Comparison of ENCODE assay signal across 15 cellular contexts in the genomic region with DNA sequence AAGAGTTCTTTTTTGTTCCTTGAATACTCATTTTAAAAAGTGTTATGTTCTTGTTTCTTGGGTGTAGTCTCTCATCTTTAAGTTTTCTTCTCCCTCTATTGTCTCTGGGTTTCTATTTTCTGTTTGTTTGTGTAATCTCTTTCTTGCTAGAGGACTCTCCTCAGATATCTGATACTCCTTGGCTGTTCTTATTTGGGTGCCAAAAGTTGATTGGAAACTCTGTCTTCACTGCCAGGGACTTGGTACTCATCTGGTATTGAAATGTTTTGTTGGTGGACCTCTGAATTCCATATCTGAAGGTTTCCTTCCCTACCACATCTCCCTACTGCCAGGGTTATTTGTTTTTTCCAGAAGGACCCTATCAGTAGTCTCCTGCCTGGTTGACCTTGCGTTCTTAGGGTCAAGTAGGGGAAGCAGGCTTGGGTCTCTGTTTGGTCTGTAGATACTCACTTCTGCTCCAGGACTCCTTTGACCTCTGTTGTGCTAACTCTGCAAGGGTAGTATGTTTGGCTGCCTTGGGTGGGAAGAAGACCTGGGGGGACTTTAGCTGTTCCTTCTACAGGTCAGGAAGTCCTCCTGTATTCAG. TPM values are rescaled to one million over a fixed set of nuclear protein-coding genes. Genes with fewer than 3 reads are reported as not detected.
A peak's percentile ranks its signal among the peaks of the same experiment; 100 is the strongest.
DNase-seq lines count a peak whose midpoint lies in the region; ATAC-seq and TF ChIP-seq lines count a peak whose summit lies in the region.
"Had no signal": no experiment of that assay in that cellular context is flagged by ENCODE, and none has a peak within 500 bp of the region (broad histone marks: within the 10 kb centered on the region; RNA-seq: fewer than 3 reads in every experiment).

No MANE protein-coding gene starts in this region.

- no peak overlapping the region for H3K4me2 ChIP-seq in trophoblast cell (ENCODE audit: low read length)
- H3K4me2 ChIP-seq: GM23338 had no signal

- no peak overlapping the region for H3K4me3 ChIP-seq in Caco-2 (ENCODE audit: low read depth, low read length)
- no peak overlapping the region for H3K4me3 ChIP-seq in trophoblast cell (ENCODE audit: low read depth, low read length)
- H3K4me3 ChIP-seq: GM23338, MG63 had no signal

- no peak overlapping the region for H2BK120ac ChIP-seq in trophoblast cell (ENCODE audit: insufficient read depth, low read length, poor library complexity)

- no peak overlapping the region for H3K4me3 Mint-ChIP-seq in activated CD8-positive, alpha-beta T cell treated with anti-CD3 and anti-CD28 coated beads, Interleukin-2, amount 10 ng/mL, durations not matched to agents 7 days and 5 days
- H3K4me3 Mint-ChIP-seq in activated CD8-positive, alpha-beta T cell treated with anti-CD3 and anti-CD28 coated beads for 36 hours: no peak overlapping the region
- H3K4me3 Mint-ChIP-seq in Caco-2 (ENCODE audit: unreplicated experiment): no peak overlapping the region
- no peak overlapping the region for H3K4me3 Mint-ChIP-seq in activated T-helper 2 cell treated with anti-CD3 and anti-CD28 coated beads, Interferon-gamma antibody, Interleukin-2, Interleukin-4, amounts not matched to agents 10 μg/mL and 5 μg/mL and 100 μg/mL, durations not matched to agents 14 hours and 24 hours and 36 hours (ENCODE audit: low read depth)
- H3K4me3 Mint-ChIP-seq: CD4-positive, alpha-beta T cell; GM23338 had no signal

- peak overlapping the region; percentile 20 for H3K18ac ChIP-seq in trophoblast cell (ENCODE audit: low read length)

- CTCF ChIA-PET in activated CD8-positive, alpha-beta T cell treated with anti-CD3 and anti-CD28 coated beads, Interleukin-2, amount 10 ng/mL, durations not matched to agents 7 days and 5 days (lab: Charles Lee): interaction anchor here (0.7 to 3.6 kb wide), 4 partner anchors 9 to 165 kb away, joined by 3 to 45 read pairs (median 5); no protein-coding TSS in a partner anchor
- CTCF ChIA-PET in activated CD8-positive, alpha-beta T cell treated with anti-CD3 and anti-CD28 coated beads for 36 hours (lab: Charles Lee): no interaction called here
- CTCF ChIA-PET in Caco-2 (lab: Charles Lee): no interaction called here

- H3K4me1 ChIP-seq in Caco-2 (peaks cover 64% of the 10 kb centered on the region), trophoblast cell (ENCODE audit: control insufficient read depth in 1 of 2, insufficient read depth in 2 of 2, low read length in 2 of 2) (peaks cover 39 to 42% of the 10 kb centered on the region in 2 experiments)

- peak overlapping the region; percentile 5 for H3K4ac ChIP-seq in trophoblast cell (ENCODE audit: low read depth, low read length)

- no peaks in the 10 kb centered on the region for H3K36me3 ChIP-seq in Caco-2 (ENCODE audit: control insufficient read depth, insufficient read depth, low read length)
- H3K36me3 ChIP-seq in trophoblast cell (ENCODE audit: control insufficient read depth in 1 of 2, insufficient read depth in 2 of 2, low read length in 2 of 2): peaks cover 0 to 1% of the 10 kb centered on the region in 2 experiments

- H3K14ac ChIP-seq in trophoblast cell (ENCODE audit: low read length): no peak overlapping the region

- no peak overlapping the region for H3K23ac ChIP-seq in trophoblast cell (ENCODE audit: low read length)

- H4K91ac ChIP-seq in trophoblast cell (ENCODE audit: low read depth, low read length): no peak overlapping the region

- H4K8ac ChIP-seq in trophoblast cell (ENCODE audit: low read depth, low read length): no peak overlapping the region

- intact Hi-C loops in activated CD8-positive, alpha-beta T cell treated with anti-CD3 and anti-CD28 coated beads for 36 hours (cut with micrococcal nuclease): no loop called here
- intact Hi-C loops in Caco-2 (cut with micrococcal nuclease; ENCODE audit: unreplicated experiment) (no loop called here), cardiac septum (cut with DNase I) (no loop called here)
- intact Hi-C loops in activated T-helper 2 cell treated with anti-CD3 and anti-CD28 coated beads, Interferon-gamma antibody, Interleukin-2, Interleukin-4, amounts not matched to agents 10 μg/mL and 5 μg/mL and 100 μg/mL, durations not matched to agents 14 hours and 24 hours and 36 hours (cut with micrococcal nuclease): loop anchor here (5.0 kb wide), 1 partner anchor 33 kb away; no protein-coding TSS in a partner anchor

- H3K27ac ChIP-seq in trophoblast cell (ENCODE audit: low read depth, low read length): no peak overlapping the region

- H3K27ac Mint-ChIP-seq in activated CD8-positive, alpha-beta T cell treated with anti-CD3 and anti-CD28 coated beads, Interleukin-2, amount 10 ng/mL, durations not matched to agents 7 days and 5 days: peak overlapping the region; percentile 18
- no peak overlapping the region for H3K27ac Mint-ChIP-seq in activated CD8-positive, alpha-beta T cell treated with anti-CD3 and anti-CD28 coated beads for 36 hours
- H3K27ac Mint-ChIP-seq in Caco-2 (ENCODE audit: unreplicated experiment): peak overlapping the region; percentile 58
- H3K27ac Mint-ChIP-seq in activated T-helper 2 cell treated with anti-CD3 and anti-CD28 coated beads, Interferon-gamma antibody, Interleukin-2, Interleukin-4, amounts not matched to agents 10 μg/mL and 5 μg/mL and 100 μg/mL, durations not matched to agents 14 hours and 24 hours and 36 hours: peak overlapping the region; percentile 64
- H3K27ac Mint-ChIP-seq: CD4-positive, alpha-beta T cell; GM23338 had no signal

- H2BK12ac ChIP-seq in trophoblast cell (ENCODE audit: low read length): no peak overlapping the region

- BruUV-seq in Caco-2 (replicated peaks; lab: Mats Ljungman, UMichigan): no TSS peak

- H3K27me3 ChIP-seq in Caco-2 (replicated peaks; ENCODE audit: control insufficient read depth, insufficient read depth, low read length) (no peaks in the 10 kb centered on the region), trophoblast cell (ENCODE audit: insufficient read depth, low read length) (no peaks in the 10 kb centered on the region)
- H3K27me3 ChIP-seq: MG63 had no signal

- POLR2A ChIA-PET in activated CD8-positive, alpha-beta T cell treated with anti-CD3 and anti-CD28 coated beads, Interleukin-2, amount 10 ng/mL, durations not matched to agents 7 days and 5 days (lab: Charles Lee): interaction anchor here (1.0 kb wide), 1 partner anchor 9 kb away, joined by 3 read pairs; no protein-coding TSS in a partner anchor
- POLR2A ChIA-PET in activated CD8-positive, alpha-beta T cell treated with anti-CD3 and anti-CD28 coated beads for 36 hours (lab: Charles Lee): no interaction called here
- POLR2A ChIA-PET in Caco-2 (lab: Charles Lee): interaction anchor here (0.8 kb wide), 1 partner anchor 16 kb away, joined by 3 read pairs; the partner anchor contains the start of gene PPCDC

- H3K27me3 Mint-ChIP-seq in activated CD8-positive, alpha-beta T cell treated with anti-CD3 and anti-CD28 coated beads, Interleukin-2, amount 10 ng/mL, durations not matched to agents 7 days and 5 days (ENCODE audit: low read depth): no peaks in the 10 kb centered on the region
- H3K27me3 Mint-ChIP-seq in activated CD8-positive, alpha-beta T cell treated with anti-CD3 and anti-CD28 coated beads for 36 hours: no peaks in the 10 kb centered on the region
- no peaks in the 10 kb centered on the region for H3K27me3 Mint-ChIP-seq in Caco-2 (ENCODE audit: insufficient read depth, unreplicated experiment)
- no peaks in the 10 kb centered on the region for H3K27me3 Mint-ChIP-seq in activated T-helper 2 cell treated with anti-CD3 and anti-CD28 coated beads, Interferon-gamma antibody, Interleukin-2, Interleukin-4, amounts not matched to agents 10 μg/mL and 5 μg/mL and 100 μg/mL, durations not matched to agents 14 hours and 24 hours and 36 hours (ENCODE audit: low read depth)
- H3K27me3 Mint-ChIP-seq: CD4-positive, alpha-beta T cell had no signal

- H2AFZ ChIP-seq in trophoblast cell (ENCODE audit: insufficient read depth, low read length, poor library complexity): no peak overlapping the region
- H2AFZ ChIP-seq: GM23338 had no signal

- H2BK5ac ChIP-seq in trophoblast cell (ENCODE audit: low read depth, low read length, poor library complexity): no peak overlapping the region

- no peak overlapping the region for H4K12ac ChIP-seq in trophoblast cell (ENCODE audit: low read depth, low read length)

- H3K9ac ChIP-seq in trophoblast cell (ENCODE audit: low read length): no peak overlapping the region

- H3K9me3 ChIP-seq in Caco-2: no peaks in the 10 kb centered on the region
- no peaks in the 10 kb centered on the region for H3K9me3 ChIP-seq in trophoblast cell (ENCODE audit: insufficient read depth, low read depth, low read length)
- H3K9me3 ChIP-seq: MG63 had no signal

- H2AK5ac ChIP-seq in trophoblast cell (ENCODE audit: low read length): no peak overlapping the region

- H3K79me2 ChIP-seq in trophoblast cell (ENCODE audit: control insufficient read depth, insufficient read depth, low read length, poor library complexity): no peaks in the 10 kb centered on the region

- ATAC-seq in activated CD8-positive, alpha-beta T cell treated with anti-CD3 and anti-CD28 coated beads, Interleukin-2, amount 10 ng/mL, durations not matched to agents 7 days and 5 days: no peak
- no peak for ATAC-seq in activated CD8-positive, alpha-beta T cell treated with anti-CD3 and anti-CD28 coated beads for 36 hours
- ATAC-seq: GM23338 had no signal

- H3K79me1 ChIP-seq in trophoblast cell (ENCODE audit: low read length): peaks cover 14% of the 10 kb centered on the region

- WGBS in trophoblast cell (ENCODE audit: extremely low coverage, insufficient coverage, insufficient read length): no CpG with 5 or more reads among the region's 1 CpG

- H3K4me1 Mint-ChIP-seq in activated CD8-positive, alpha-beta T cell treated with anti-CD3 and anti-CD28 coated beads, Interleukin-2, amount 10 ng/mL, durations not matched to agents 7 days and 5 days (ENCODE audit: low read depth): peaks cover 77% of the 10 kb centered on the region
- peaks cover 40% of the 10 kb centered on the region for H3K4me1 Mint-ChIP-seq in activated CD8-positive, alpha-beta T cell treated with anti-CD3 and anti-CD28 coated beads for 36 hours (ENCODE audit: low read depth)
- H3K4me1 Mint-ChIP-seq in Caco-2 (ENCODE audit: low read depth, unreplicated experiment): peaks cover 49% of the 10 kb centered on the region
- peaks cover 67% of the 10 kb centered on the region for H3K4me1 Mint-ChIP-seq in activated T-helper 2 cell treated with anti-CD3 and anti-CD28 coated beads, Interferon-gamma antibody, Interleukin-2, Interleukin-4, amounts not matched to agents 10 μg/mL and 5 μg/mL and 100 μg/mL, durations not matched to agents 14 hours and 24 hours and 36 hours (ENCODE audit: low read depth)

- H3K9me3 Mint-ChIP-seq in activated CD8-positive, alpha-beta T cell treated with anti-CD3 and anti-CD28 coated beads, Interleukin-2, amount 10 ng/mL, durations not matched to agents 7 days and 5 days (ENCODE audit: insufficient read depth): no peaks in the 10 kb centered on the region
- no peaks in the 10 kb centered on the region for H3K9me3 Mint-ChIP-seq in activated CD8-positive, alpha-beta T cell treated with anti-CD3 and anti-CD28 coated beads for 36 hours
- no peaks in the 10 kb centered on the region for H3K9me3 Mint-ChIP-seq in Caco-2 (ENCODE audit: unreplicated experiment)
- no peaks in the 10 kb centered on the region for H3K9me3 Mint-ChIP-seq in activated T-helper 2 cell treated with anti-CD3 and anti-CD28 coated beads, Interferon-gamma antibody, Interleukin-2, Interleukin-4, amounts not matched to agents 10 μg/mL and 5 μg/mL and 100 μg/mL, durations not matched to agents 14 hours and 24 hours and 36 hours
- H3K9me3 Mint-ChIP-seq: CD4-positive, alpha-beta T cell; GM23338 had no signal

- peaks cover 33% of the 10 kb centered on the region for H3K36me3 Mint-ChIP-seq in activated CD8-positive, alpha-beta T cell treated with anti-CD3 and anti-CD28 coated beads, Interleukin-2, amount 10 ng/mL, durations not matched to agents 7 days and 5 days (ENCODE audit: low read depth)
- peaks cover 18% of the 10 kb centered on the region for H3K36me3 Mint-ChIP-seq in activated CD8-positive, alpha-beta T cell treated with anti-CD3 and anti-CD28 coated beads for 36 hours (ENCODE audit: low read depth)
- peaks cover 14% of the 10 kb centered on the region for H3K36me3 Mint-ChIP-seq in Caco-2 (ENCODE audit: insufficient read depth, unreplicated experiment)
- peaks cover 28% of the 10 kb centered on the region for H3K36me3 Mint-ChIP-seq in activated T-helper 2 cell treated with anti-CD3 and anti-CD28 coated beads, Interferon-gamma antibody, Interleukin-2, Interleukin-4, amounts not matched to agents 10 μg/mL and 5 μg/mL and 100 μg/mL, durations not matched to agents 14 hours and 24 hours and 36 hours (ENCODE audit: low read depth)

- no peak for TF ChIP-seq CTCF in activated CD8-positive, alpha-beta T cell treated with anti-CD3 and anti-CD28 coated beads for 36 hours (IDR thresholded peaks at IDR 0.05)
- TF ChIP-seq CTCF in Caco-2 (IDR thresholded peaks at IDR 0.05; ENCODE audit: insufficient read depth in 1 of 2, low read depth in 1 of 2, low read length in 1 of 2, severe bottlenecking in 1 of 2, unreplicated experiment in 1 of 2): no peak

- DNase-seq in activated CD8-positive, alpha-beta T cell treated with anti-CD3 and anti-CD28 coated beads, Interleukin-2, amount 10 ng/mL, durations not matched to agents 7 days and 5 days: no peak
- DNase-seq in activated CD8-positive, alpha-beta T cell treated with anti-CD3 and anti-CD28 coated beads for 36 hours: no peak
- no peak for DNase-seq in Caco-2
- DNase-seq in activated T-helper 2 cell treated with anti-CD3 and anti-CD28 coated beads, Interferon-gamma antibody, Interleukin-2, Interleukin-4, amounts not matched to agents 10 μg/mL and 5 μg/mL and 100 μg/mL, durations not matched to agents 14 hours and 24 hours and 36 hours (ENCODE audit: low spot score): no peak
- no peak for DNase-seq in trophoblast cell
- no peak for DNase-seq in DMS53 treated with DMSO at 0.1 percent for 48 hours (lab: John Stamatoyannopoulos, UW; ENCODE audit: unreplicated experiment)
- no peak for DNase-seq in cardiac septum (ENCODE audit: low spot score)
- DNase-seq in NOMO-1 treated with dmso at 0.1 percent for 144 hours (lab: John Stamatoyannopoulos, UW; ENCODE audit: unreplicated experiment): no peak
- DNase-seq: CD4-positive, alpha-beta T cell; MG63; NCI-H187 treated with DMSO at 0.1 percent for 48 hours; NCI-H2171 treated with DMSO at 0.1 percent for 48 hours; NCI-H774; SHP77 treated with DMSO at 0.1 percent for 48 hours had no signal

RNA-seq across cellular contexts. Expression of gene PPCDC, which starts 15.7 kb away (rescaled TPM):
- 10 to 100 TPM; 27.3 to 29.1 TPM for total RNA-seq in activated CD8-positive, alpha-beta T cell treated with anti-CD3 and anti-CD28 coated beads, Interleukin-2, amount 10 ng/mL, durations not matched to agents 7 days and 5 days
- 10 to 100 TPM; 25.7 to 26.6 TPM for total RNA-seq in activated CD8-positive, alpha-beta T cell treated with anti-CD3 and anti-CD28 coated beads for 36 hours
- total RNA-seq in Caco-2 (2022): 14.7 and 18.1 TPM in 2 replicates
- 28.4 and 31.0 TPM in 2 replicates for total RNA-seq in activated T-helper 2 cell treated with anti-CD3 and anti-CD28 coated beads, Interferon-gamma antibody, Interleukin-2, Interleukin-4, amounts not matched to agents 10 μg/mL and 5 μg/mL and 100 μg/mL, durations not matched to agents 14 hours and 24 hours and 36 hours
- polyA plus RNA-seq in trophoblast cell (2013): 5.5 and 5.9 TPM in 2 replicates
- total RNA-seq in cardiac septum: 7.2 TPM

RNA-seq across cellular contexts. Expression of gene SCAMP5, which starts 43.7 kb away (rescaled TPM):
- 1 to 10 TPM; 1.1 TPM for total RNA-seq in activated CD8-positive, alpha-beta T cell treated with anti-CD3 and anti-CD28 coated beads, Interleukin-2, amount 10 ng/mL, durations not matched to agents 7 days and 5 days
- total RNA-seq in activated CD8-positive, alpha-beta T cell treated with anti-CD3 and anti-CD28 coated beads for 36 hours: 1 to 10 TPM in 1 of 2 experiments, under 1 TPM in 1; 0.65 to 1.1 TPM
- total RNA-seq in Caco-2 (2022): 9.2 and 11.8 TPM in 2 replicates
- 0.89 and 0.99 TPM in 2 replicates for total RNA-seq in activated T-helper 2 cell treated with anti-CD3 and anti-CD28 coated beads, Interferon-gamma antibody, Interleukin-2, Interleukin-4, amounts not matched to agents 10 μg/mL and 5 μg/mL and 100 μg/mL, durations not matched to agents 14 hours and 24 hours and 36 hours
- polyA plus RNA-seq in trophoblast cell (2013): 3.7 and 4.3 TPM in 2 replicates
- total RNA-seq in cardiac septum: 3.6 TPM
